Comparison of ENCODE assay signal across 1 cellular context in the genomic region with DNA sequence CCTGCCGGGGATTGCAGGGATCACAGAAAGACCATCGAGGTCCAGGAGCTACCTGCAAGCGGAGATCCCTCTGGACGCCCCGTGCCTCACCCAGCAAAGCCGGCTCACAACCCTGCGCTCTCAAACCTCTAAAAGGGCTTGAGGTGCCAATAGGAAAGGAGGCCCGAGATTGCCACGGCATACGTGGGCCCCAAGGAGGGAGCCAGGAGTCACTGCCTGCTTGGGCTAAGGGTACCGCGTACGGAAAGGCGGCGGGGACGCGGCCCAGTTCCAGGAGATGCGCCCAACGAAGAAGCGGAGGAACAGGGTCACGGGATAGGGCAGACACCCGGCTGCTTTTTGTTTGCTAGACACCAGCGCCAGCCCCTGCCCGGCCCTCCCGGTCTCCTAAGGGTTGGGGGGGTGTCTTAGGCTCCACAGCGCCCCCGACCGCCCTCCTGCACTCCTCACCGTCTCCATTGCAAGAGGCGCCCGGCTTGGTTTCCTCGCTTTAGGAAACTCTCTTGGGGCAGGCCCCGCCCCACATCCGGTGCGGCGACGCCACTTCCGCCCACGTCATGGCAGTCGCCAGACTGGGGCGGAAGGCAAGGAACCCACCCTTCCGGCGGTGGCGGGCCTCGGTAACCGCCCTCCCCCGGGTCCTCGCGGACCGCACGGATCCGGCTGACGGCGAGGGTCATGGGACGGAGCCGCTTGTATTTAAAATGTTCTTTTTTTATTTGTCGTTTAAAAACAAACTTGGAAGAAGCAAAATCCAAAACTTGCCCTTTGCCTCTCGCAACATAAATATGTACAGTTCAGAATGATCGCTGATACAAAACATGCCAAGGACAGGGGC.
TF ChIP-seq lines count a peak whose summit lies in the region.

Gene PRKAG1 (minus strand): TSS at position 495 of the 838 bp plus-strand sequence. CDS start 36 bp downstream, at position 459.

TF ChIP-seq in HepG2, 621 proteins besides CTCF, POLR2A, EP300 and RAD21 (continued from another document and continues in another):
- TF ChIP-seq STAT6 (CRISPR knock-in tag; IDR thresholded peaks at IDR 0.05; ENCODE audit: borderline replicate concordance) (peak; percentile 68; the same call in 1 of the 2 replicates), ERF (CRISPR knock-in tag; IDR thresholded peaks at IDR 0.05) (peak; percentile 78), ZNF275 (CRISPR knock-in tag; IDR thresholded peaks at IDR 0.05; ENCODE audit: borderline replicate concordance) (0 out of 2 replicates have a peak, but pooled peaks have one; percentile 42), ZEB1 (IDR thresholded peaks at IDR 0.05; ENCODE audit: insufficient replicate concordance, low read depth) (peak; percentile 68), GABPA (IDR thresholded peaks at IDR 0.05; ENCODE audit: low read depth, low read length) (peak; percentile 97), GABPA (CRISPR knock-in tag; IDR thresholded peaks at IDR 0.05; ENCODE audit: low read depth) (peak; percentile 97), AKNA (CRISPR knock-in tag; IDR thresholded peaks at IDR 0.05; ENCODE audit: borderline replicate concordance) (no peak), DNMT1 (CRISPR knock-in tag; IDR thresholded peaks at IDR 0.05) (no peak)
- TF ChIP-seq, protein P1, sequence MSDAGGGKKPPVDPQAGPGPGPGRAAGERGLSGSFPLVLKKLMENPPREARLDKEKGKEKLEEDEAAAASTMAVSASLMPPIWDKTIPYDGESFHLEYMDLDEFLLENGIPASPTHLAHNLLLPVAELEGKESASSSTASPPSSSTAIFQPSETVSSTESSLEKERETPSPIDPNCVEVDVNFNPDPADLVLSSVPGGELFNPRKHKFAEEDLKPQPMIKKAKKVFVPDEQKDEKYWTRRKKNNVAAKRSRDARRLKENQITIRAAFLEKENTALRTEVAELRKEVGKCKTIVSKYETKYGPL (CRISPR knock-in tag; IDR thresholded peaks at IDR 0.05), result no peak
- TF ChIP-seq, protein P2, sequence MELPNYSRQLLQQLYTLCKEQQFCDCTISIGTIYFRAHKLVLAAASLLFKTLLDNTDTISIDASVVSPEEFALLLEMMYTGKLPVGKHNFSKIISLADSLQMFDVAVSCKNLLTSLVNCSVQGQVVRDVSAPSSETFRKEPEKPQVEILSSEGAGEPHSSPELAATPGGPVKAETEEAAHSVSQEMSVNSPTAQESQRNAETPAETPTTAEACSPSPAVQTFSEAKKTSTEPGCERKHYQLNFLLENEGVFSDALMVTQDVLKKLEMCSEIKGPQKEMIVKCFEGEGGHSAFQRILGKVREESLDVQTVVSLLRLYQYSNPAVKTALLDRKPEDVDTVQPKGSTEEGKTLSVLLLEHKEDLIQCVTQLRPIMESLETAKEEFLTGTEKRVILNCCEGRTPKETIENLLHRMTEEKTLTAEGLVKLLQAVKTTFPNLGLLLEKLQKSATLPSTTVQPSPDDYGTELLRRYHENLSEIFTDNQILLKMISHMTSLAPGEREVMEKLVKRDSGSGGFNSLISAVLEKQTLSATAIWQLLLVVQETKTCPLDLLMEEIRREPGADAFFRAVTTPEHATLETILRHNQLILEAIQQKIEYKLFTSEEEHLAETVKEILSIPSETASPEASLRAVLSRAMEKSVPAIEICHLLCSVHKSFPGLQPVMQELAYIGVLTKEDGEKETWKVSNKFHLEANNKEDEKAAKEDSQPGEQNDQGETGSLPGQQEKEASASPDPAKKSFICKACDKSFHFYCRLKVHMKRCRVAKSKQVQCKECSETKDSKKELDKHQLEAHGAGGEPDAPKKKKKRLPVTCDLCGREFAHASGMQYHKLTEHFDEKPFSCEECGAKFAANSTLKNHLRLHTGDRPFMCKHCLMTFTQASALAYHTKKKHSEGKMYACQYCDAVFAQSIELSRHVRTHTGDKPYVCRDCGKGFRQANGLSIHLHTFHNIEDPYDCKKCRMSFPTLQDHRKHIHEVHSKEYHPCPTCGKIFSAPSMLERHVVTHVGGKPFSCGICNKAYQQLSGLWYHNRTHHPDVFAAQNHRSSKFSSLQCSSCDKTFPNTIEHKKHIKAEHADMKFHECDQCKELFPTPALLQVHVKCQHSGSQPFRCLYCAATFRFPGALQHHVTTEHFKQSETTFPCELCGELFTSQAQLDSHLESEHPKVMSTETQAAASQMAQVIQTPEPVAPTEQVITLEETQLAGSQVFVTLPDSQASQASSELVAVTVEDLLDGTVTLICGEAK (IDR thresholded peaks at IDR 0.05), result peak; percentile 83
- TF ChIP-seq, protein P2 (CRISPR knock-in tag; IDR thresholded peaks at IDR 0.05), result peak; percentile 2; the same call in 1 of the 2 replicates
- TF ChIP-seq, protein P3, sequence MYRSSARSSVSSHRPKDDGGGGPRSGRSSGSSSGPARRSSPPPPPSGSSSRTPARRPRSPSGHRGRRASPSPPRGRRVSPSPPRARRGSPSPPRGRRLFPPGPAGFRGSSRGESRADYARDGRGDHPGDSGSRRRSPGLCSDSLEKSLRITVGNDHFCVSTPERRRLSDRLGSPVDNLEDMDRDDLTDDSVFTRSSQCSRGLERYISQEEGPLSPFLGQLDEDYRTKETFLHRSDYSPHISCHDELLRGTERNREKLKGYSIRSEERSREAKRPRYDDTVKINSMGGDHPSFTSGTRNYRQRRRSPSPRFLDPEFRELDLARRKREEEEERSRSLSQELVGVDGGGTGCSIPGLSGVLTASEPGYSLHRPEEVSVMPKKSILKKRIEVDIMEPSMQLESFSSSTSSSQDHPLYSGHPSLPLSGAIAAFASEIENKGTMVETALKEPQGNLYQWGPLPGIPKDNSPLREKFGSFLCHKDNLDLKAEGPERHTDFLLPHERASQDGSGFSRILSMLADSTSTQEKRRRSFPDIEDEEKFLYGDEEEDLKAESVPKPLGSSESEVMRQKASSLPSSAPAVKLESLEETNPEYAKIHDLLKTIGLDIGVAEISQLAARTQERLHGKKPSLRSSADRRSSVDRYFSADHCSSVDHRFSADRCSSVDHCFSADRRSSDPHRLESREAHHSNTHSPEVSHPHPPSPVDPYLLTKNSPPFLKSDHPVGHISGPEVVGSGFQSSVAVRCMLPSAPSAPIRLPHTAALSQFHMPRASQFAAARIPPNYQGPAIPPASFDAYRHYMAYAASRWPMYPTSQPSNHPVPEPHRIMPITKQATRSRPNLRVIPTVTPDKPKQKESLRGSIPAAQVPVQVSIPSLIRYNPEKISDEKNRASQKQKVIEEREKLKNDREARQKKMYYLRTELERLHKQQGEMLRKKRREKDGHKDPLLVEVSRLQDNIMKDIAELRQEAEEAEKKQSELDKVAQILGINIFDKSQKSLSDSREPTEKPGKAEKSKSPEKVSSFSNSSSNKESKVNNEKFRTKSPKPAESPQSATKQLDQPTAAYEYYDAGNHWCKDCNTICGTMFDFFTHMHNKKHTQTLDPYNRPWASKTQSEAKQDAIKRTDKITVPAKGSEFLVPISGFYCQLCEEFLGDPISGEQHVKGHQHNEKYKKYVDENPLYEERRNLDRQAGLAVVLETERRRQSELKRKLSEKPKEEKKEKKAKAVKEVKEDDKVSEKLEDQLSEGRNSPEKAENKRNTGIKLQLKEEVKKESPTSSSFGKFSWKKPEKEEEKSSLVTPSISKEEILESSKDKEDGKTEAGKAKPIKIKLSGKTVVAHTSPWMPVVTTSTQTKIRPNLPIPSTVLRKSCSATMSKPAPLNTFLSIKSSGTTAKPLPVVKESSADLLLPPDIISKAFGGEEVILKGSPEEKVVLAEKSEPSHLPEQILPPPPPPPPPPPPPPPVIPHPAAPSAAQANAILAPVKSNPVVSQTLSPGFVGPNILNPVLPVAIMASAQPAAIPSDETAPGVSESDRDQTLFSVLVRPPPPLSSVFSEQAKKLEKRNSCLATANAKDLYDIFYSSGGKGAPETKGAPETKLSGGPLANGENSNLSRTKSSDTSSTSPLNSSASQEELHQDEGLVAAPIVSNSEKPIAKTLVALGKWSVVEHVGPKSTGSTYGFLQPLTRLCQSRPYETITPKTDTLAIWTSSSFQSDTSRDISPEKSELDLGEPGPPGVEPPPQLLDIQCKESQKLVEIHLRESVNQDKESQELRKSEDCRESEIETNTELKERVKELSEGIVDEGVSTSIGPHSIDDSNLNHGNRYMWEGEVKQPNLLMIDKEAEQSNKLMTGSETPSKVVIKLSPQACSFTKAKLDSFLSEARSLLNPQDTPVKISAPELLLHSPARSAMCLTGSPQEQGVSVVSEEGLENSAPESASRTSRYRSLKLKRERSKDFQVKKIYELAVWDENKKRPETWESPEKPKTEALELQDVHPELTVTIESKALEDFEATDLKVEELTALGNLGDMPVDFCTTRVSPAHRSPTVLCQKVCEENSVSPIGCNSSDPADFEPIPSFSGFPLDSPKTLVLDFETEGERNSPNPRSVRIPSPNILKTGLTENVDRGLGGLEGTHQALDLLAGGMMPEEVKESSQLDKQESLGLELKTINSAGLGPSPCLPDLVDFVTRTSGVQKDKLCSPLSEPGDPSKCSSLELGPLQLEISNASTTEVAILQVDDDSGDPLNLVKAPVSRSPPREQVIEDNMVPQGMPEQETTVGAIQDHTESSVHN (CRISPR knock-in tag; IDR thresholded peaks at IDR 0.05), result no peak
